ENCODE assay signal across 26 cellular contexts in the genomic region with DNA sequence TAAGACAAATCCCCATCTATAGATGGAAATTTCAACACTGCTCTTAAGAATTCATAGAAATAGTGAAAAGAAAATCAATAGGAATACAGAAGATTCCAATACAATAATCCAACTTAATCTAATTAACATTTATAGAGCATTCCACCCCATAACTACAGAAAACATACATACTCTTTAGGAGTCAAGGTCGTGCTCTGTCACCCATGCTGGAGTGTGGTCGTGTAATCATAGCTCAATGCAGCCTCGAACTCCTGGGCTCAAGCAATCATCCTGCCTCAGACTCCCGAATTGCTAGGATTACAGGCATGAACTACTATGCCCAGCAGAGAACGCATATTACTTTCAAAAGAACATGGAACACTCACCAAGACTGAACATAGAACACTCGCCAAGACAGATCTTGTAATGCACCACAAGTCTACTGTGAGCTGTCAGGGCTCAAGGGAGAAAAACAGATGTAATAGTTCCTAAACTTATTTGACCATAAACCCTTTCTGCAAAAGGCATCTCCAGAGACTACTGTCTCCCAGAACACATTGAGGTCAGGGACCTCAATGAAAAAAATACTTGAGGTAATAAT. TPM values are rescaled to one million over a fixed set of nuclear protein-coding genes. Genes with fewer than 3 reads are reported as not detected.
A peak's percentile ranks its signal among the peaks of the same experiment; 100 is the strongest.
DNase-seq lines count a peak whose midpoint lies in the region; ATAC-seq and TF ChIP-seq lines count a peak whose summit lies in the region.
"Had no signal": no experiment of that assay in that cellular context is flagged by ENCODE, and none has a peak within 500 bp of the region (broad histone marks: within the 10 kb centered on the region; RNA-seq: fewer than 3 reads in every experiment).

No MANE protein-coding gene starts in this region.

- H3K4me3 Mint-ChIP-seq in CD4-positive, CD25-positive, alpha-beta regulatory T cell: peak overlapping the region in 1 of 4 donors; percentile 6
- H3K4me3 Mint-ChIP-seq in dendritic cell treated with granulocyte-macrophage colony-stimulating factor and Interleukin-4, amounts not matched to agents 40 ng/mL and 50 ng/mL, for 4 days: no peak overlapping the region
- H3K4me3 Mint-ChIP-seq in neural crest cell: no peak overlapping the region
- H3K4me3 Mint-ChIP-seq: activated CD4-positive, alpha-beta T cell treated with anti-CD3 and anti-CD28 coated beads, Interleukin-2, amount 10 ng/mL, durations not matched to agents 7 days and 5 days; activated CD8-positive, alpha-beta memory T cell treated with anti-CD3 and anti-CD28 coated beads, Interleukin-2, amount 10 ng/mL, durations not matched to agents 7 days and 5 days; activated naive CD8-positive, alpha-beta T cell treated with anti-CD3 and anti-CD28 coated beads, Interleukin-2, amount 10 ng/mL, durations not matched to agents 7 days and 5 days; endodermal cell; mesothelial cell of epicardium; neural progenitor cell; stimulated activated naive B cell treated with anti-CD40 and anti-IgM and Interleukin-4, amounts not matched to agents 10 μg/mL and 1 μg/mL and 100 μg/mL, for 72 hours had no signal

- DNase-seq in CD4-positive, CD25-positive, alpha-beta regulatory T cell: no peak
- DNase-seq in Karpas-422: no peak
- DNase-seq in neural crest cell (ENCODE audit: low read depth, low spot score): no peak
- DNase-seq in GM19240 (ENCODE audit: insufficient read length, low spot score): no peak
- DNase-seq in cerebellar nuclear complex (lab: John Stamatoyannopoulos, UW): no peak
- DNase-seq in MV-4-11 (lab: John Stamatoyannopoulos, UW): no peak
- DNase-seq: activated CD4-positive, alpha-beta T cell treated with anti-CD3 and anti-CD28 coated beads, Interleukin-2, amount 10 ng/mL, durations not matched to agents 7 days and 5 days; activated CD8-positive, alpha-beta memory T cell treated with anti-CD3 and anti-CD28 coated beads, Interleukin-2, amount 10 ng/mL, durations not matched to agents 7 days and 5 days; activated naive CD8-positive, alpha-beta T cell treated with anti-CD3 and anti-CD28 coated beads, Interleukin-2, amount 10 ng/mL, durations not matched to agents 7 days and 5 days; endodermal cell; esophagus squamous epithelium; HCEC 1CT; NCI-H1092; NCI-H2029 treated with DMSO at 0.1 percent for 48 hours; NCI-H345; Right ventricle myocardium superior; stimulated activated naive B cell treated with anti-CD40 and anti-IgM and Interleukin-4, amounts not matched to agents 10 μg/mL and 1 μg/mL and 100 μg/mL, for 72 hours had no signal

- H2AFZ ChIP-seq in Karpas-422 (ENCODE audit: low read length): no peak overlapping the region
- H2AFZ ChIP-seq: neural progenitor cell had no signal

- peak overlapping the region; percentile 26 to 52 (median 48) for H3K27ac Mint-ChIP-seq in CD4-positive, CD25-positive, alpha-beta regulatory T cell
- peak overlapping the region; percentile 39 for H3K27ac Mint-ChIP-seq in dendritic cell treated with granulocyte-macrophage colony-stimulating factor and Interleukin-4, amounts not matched to agents 40 ng/mL and 50 ng/mL, for 4 days
- H3K27ac Mint-ChIP-seq in neural crest cell (ENCODE audit: unreplicated experiment): peak overlapping the region; percentile 13
- H3K27ac Mint-ChIP-seq: activated CD4-positive, alpha-beta T cell treated with anti-CD3 and anti-CD28 coated beads, Interleukin-2, amount 10 ng/mL, durations not matched to agents 7 days and 5 days; activated naive CD8-positive, alpha-beta T cell treated with anti-CD3 and anti-CD28 coated beads, Interleukin-2, amount 10 ng/mL, durations not matched to agents 7 days and 5 days; endodermal cell; neural progenitor cell had no signal

- H3K27ac ChIP-seq in CD4-positive, CD25-positive, alpha-beta regulatory T cell (ENCODE audit: insufficient read depth, low read length, poor library complexity, severe bottlenecking): no peak overlapping the region
- peak overlapping the region; percentile 1; the same call in 1 of the 2 replicates for H3K27ac ChIP-seq in Karpas-422 (ENCODE audit: low read length)
- H3K27ac ChIP-seq: esophagus squamous epithelium, KMS-11, neural progenitor cell, prostate gland, skin epidermis, thoracic aorta had no signal

- no peak overlapping the region for H3K4me3 ChIP-seq in CD4-positive, CD25-positive, alpha-beta regulatory T cell (ENCODE audit: low read depth, low read length)
- no peak overlapping the region for H3K4me3 ChIP-seq in Karpas-422 (ENCODE audit: low read length)
- H3K4me3 ChIP-seq: esophagus squamous epithelium, neural progenitor cell, prostate gland, skin epidermis, thoracic aorta had no signal

- no peaks in the 10 kb centered on the region for H3K27me3 ChIP-seq in CD4-positive, CD25-positive, alpha-beta regulatory T cell (ENCODE audit: control insufficient read depth, insufficient read depth, low read length)
- no peaks in the 10 kb centered on the region for H3K27me3 ChIP-seq in Karpas-422 (ENCODE audit: low read length)
- H3K27me3 ChIP-seq: esophagus squamous epithelium, neural progenitor cell had no signal

- H3K36me3 Mint-ChIP-seq in CD4-positive, CD25-positive, alpha-beta regulatory T cell: peaks cover 11% of the 10 kb centered on the region
- H3K36me3 Mint-ChIP-seq in dendritic cell treated with granulocyte-macrophage colony-stimulating factor and Interleukin-4, amounts not matched to agents 40 ng/mL and 50 ng/mL, for 4 days (ENCODE audit: low read depth): peaks cover 37% of the 10 kb centered on the region
- H3K36me3 Mint-ChIP-seq in neural crest cell (ENCODE audit: low read depth): no peaks in the 10 kb centered on the region

- H3K9me3 ChIP-seq in CD4-positive, CD25-positive, alpha-beta regulatory T cell (ENCODE audit: control insufficient read depth in 2 of 2, low read length in 2 of 2): no peaks in the 10 kb centered on the region
- no peaks in the 10 kb centered on the region for H3K9me3 ChIP-seq in Karpas-422 (ENCODE audit: low read length)
- H3K9me3 ChIP-seq: esophagus squamous epithelium, prostate gland, thoracic aorta had no signal

- H3K79me2 ChIP-seq in Karpas-422 (ENCODE audit: low read length): peaks cover 100% of the 10 kb centered on the region

- peaks cover 12% of the 10 kb centered on the region; the same call in 1 of the 2 replicates for H4K20me1 ChIP-seq in Karpas-422 (ENCODE audit: insufficient read depth, low read depth, low read length)

- no peaks in the 10 kb centered on the region for H3K9me2 ChIP-seq in Karpas-422 (replicated peaks; ENCODE audit: insufficient read depth, low read length)

- peaks cover 32% of the 10 kb centered on the region for H3K4me1 ChIP-seq in CD4-positive, CD25-positive, alpha-beta regulatory T cell (ENCODE audit: control insufficient read depth, insufficient read depth, low read length, poor library complexity, severe bottlenecking)
- H3K4me1 ChIP-seq in Karpas-422 (ENCODE audit: low read length): peaks cover 21% of the 10 kb centered on the region
- H3K4me1 ChIP-seq: neural progenitor cell, prostate gland had no signal

- H3K27me3 Mint-ChIP-seq in CD4-positive, CD25-positive, alpha-beta regulatory T cell: no peaks in the 10 kb centered on the region
- H3K27me3 Mint-ChIP-seq in dendritic cell treated with granulocyte-macrophage colony-stimulating factor and Interleukin-4, amounts not matched to agents 40 ng/mL and 50 ng/mL, for 4 days: no peaks in the 10 kb centered on the region
- no peaks in the 10 kb centered on the region for H3K27me3 Mint-ChIP-seq in neural crest cell (ENCODE audit: low read depth)
- H3K27me3 Mint-ChIP-seq: activated CD4-positive, alpha-beta T cell treated with anti-CD3 and anti-CD28 coated beads, Interleukin-2, amount 10 ng/mL, durations not matched to agents 7 days and 5 days; activated CD8-positive, alpha-beta memory T cell treated with anti-CD3 and anti-CD28 coated beads, Interleukin-2, amount 10 ng/mL, durations not matched to agents 7 days and 5 days; activated naive CD8-positive, alpha-beta T cell treated with anti-CD3 and anti-CD28 coated beads, Interleukin-2, amount 10 ng/mL, durations not matched to agents 7 days and 5 days; stimulated activated naive B cell treated with anti-CD40 and anti-IgM and Interleukin-4, amounts not matched to agents 10 μg/mL and 1 μg/mL and 100 μg/mL, for 72 hours had no signal

- no peaks in the 10 kb centered on the region for H3K9me3 Mint-ChIP-seq in CD4-positive, CD25-positive, alpha-beta regulatory T cell
- H3K9me3 Mint-ChIP-seq in dendritic cell treated with granulocyte-macrophage colony-stimulating factor and Interleukin-4, amounts not matched to agents 40 ng/mL and 50 ng/mL, for 4 days: no peaks in the 10 kb centered on the region
- no peaks in the 10 kb centered on the region for H3K9me3 Mint-ChIP-seq in neural crest cell
- H3K9me3 Mint-ChIP-seq: activated CD4-positive, alpha-beta T cell treated with anti-CD3 and anti-CD28 coated beads, Interleukin-2, amount 10 ng/mL, durations not matched to agents 7 days and 5 days; activated naive CD8-positive, alpha-beta T cell treated with anti-CD3 and anti-CD28 coated beads, Interleukin-2, amount 10 ng/mL, durations not matched to agents 7 days and 5 days; endodermal cell had no signal

- H3K4me1 Mint-ChIP-seq in CD4-positive, CD25-positive, alpha-beta regulatory T cell: peaks cover 42 to 66% (median 56%) of the 10 kb centered on the region in 4 donors
- peaks cover 72% of the 10 kb centered on the region for H3K4me1 Mint-ChIP-seq in dendritic cell treated with granulocyte-macrophage colony-stimulating factor and Interleukin-4, amounts not matched to agents 40 ng/mL and 50 ng/mL, for 4 days (ENCODE audit: low read depth)
- peaks cover 15% of the 10 kb centered on the region for H3K4me1 Mint-ChIP-seq in neural crest cell

- no peaks in the 10 kb centered on the region for H3K36me3 ChIP-seq in CD4-positive, CD25-positive, alpha-beta regulatory T cell (ENCODE audit: control insufficient read depth, insufficient read depth, low read length)
- no peaks in the 10 kb centered on the region for H3K36me3 ChIP-seq in Karpas-422 (ENCODE audit: insufficient read depth, low read length)
- H3K36me3 ChIP-seq: esophagus squamous epithelium, neural progenitor cell, prostate gland, thoracic aorta had no signal

- no peak for ATAC-seq in CD4-positive, CD25-positive, alpha-beta regulatory T cell (ENCODE audit: low read depth in 2 of 2)
- no peak for ATAC-seq in GM21367 (IDR thresholded peaks at IDR 0.05; ENCODE audit: unreplicated experiment)
- ATAC-seq: activated CD8-positive, alpha-beta memory T cell treated with anti-CD3 and anti-CD28 coated beads, Interleukin-2, amount 10 ng/mL, durations not matched to agents 7 days and 5 days; left lobe of liver; stimulated activated naive B cell treated with anti-CD40 and anti-IgM and Interleukin-4, amounts not matched to agents 10 μg/mL and 1 μg/mL and 100 μg/mL, for 72 hours had no signal

- no peak overlapping the region for H3K4me2 ChIP-seq in Karpas-422 (ENCODE audit: low read depth, low read length, poor library complexity, severe bottlenecking)
- H3K4me2 ChIP-seq: KMS-11, neural progenitor cell had no signal

- TF ChIP-seq CTCF in neural crest cell (conservative IDR thresholded peaks at IDR 0.05): no peak

- no peak overlapping the region for H3K9ac ChIP-seq in Karpas-422 (ENCODE audit: low read length)
- H3K9ac ChIP-seq: KMS-11, neural progenitor cell had no signal

- intact Hi-C loops in dendritic cell treated with granulocyte-macrophage colony-stimulating factor and Interleukin-4, amounts not matched to agents 40 ng/mL and 50 ng/mL, for 4 days (cut with micrococcal nuclease): no loop called here

RNA-seq across cellular contexts. Expression of gene MEMO1, which starts 14.1 kb away (rescaled TPM):
- total RNA-seq in CD4-positive, CD25-positive, alpha-beta regulatory T cell: 54.2 TPM
- 10 to 100 TPM; 26.2 to 44.8 (median 37.9) TPM for polyA plus RNA-seq in CD4-positive, CD25-positive, alpha-beta regulatory T cell
- total RNA-seq in Karpas-422 (2014; rRNA removed; shearing (Covaris generic); ENCODE audit: low replicate concordance): 56.8 and 62.9 TPM in 2 replicates
- 51.3 and 55.3 TPM in 2 replicates for total RNA-seq in neural crest cell

RNA-seq across cellular contexts. Expression of gene DPY30, which starts 42.9 kb away (rescaled TPM):
- 39.4 TPM for total RNA-seq in CD4-positive, CD25-positive, alpha-beta regulatory T cell
- polyA plus RNA-seq in CD4-positive, CD25-positive, alpha-beta regulatory T cell: 100 to 1,000 TPM; 202 to 240 (median 210) TPM
- total RNA-seq in Karpas-422 (2014; rRNA removed; shearing (Covaris generic); ENCODE audit: low replicate concordance): 67.5 and 88.3 TPM in 2 replicates
- 84.5 and 85.1 TPM in 2 replicates for total RNA-seq in neural crest cell
